Comparison of ENCODE assay signal across 24 cellular contexts in the genomic region with DNA sequence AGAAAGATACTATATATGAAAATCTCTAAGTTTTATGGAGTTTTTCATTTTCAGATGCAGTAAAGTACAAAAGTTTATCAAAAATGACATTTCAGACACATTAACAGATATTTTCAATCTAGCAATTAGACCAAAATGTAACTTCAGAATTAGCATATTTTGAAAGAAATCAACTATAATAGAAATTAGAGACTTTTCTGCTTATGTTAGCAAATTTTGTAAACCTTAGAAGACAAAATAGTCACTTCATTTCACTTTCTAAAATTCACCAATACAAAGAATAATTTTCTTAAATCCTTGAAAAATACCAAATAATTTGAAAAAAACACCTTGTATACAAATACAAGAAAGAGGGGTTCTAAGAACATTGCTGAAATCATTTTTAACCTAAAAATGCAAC.
DNase-seq lines count a peak whose midpoint lies in the region; ATAC-seq, FAIRE-seq and TF ChIP-seq lines count a peak whose summit lies in the region.
"Had no signal": no experiment of that assay in that cellular context is flagged by ENCODE, and none has a peak within 500 bp of the region (broad histone marks: within the 10 kb centered on the region; RNA-seq: fewer than 3 reads in every experiment).

No MANE protein-coding gene starts in this region.

- CTCF ChIA-PET in HepG2 (lab: Yijun Ruan, JAX; ENCODE audit: low intra/inter-chr PET ratio, low total read pairs) (no interaction called here), K562 (lab: Yijun Ruan, JAX; ENCODE audit: low intra/inter-chr PET ratio) (no interaction called here)

- no peaks in the 10 kb centered on the region for H3K36me3 ChIP-seq in HepG2 (replicated peaks in 1 of 2; ENCODE audit: control insufficient read depth in 1 of 2, insufficient read depth in 2 of 2, low read length in 2 of 2)
- H3K36me3 ChIP-seq in right lobe of liver: no peaks in the 10 kb centered on the region
- H3K36me3 ChIP-seq in K562 (ENCODE audit: control insufficient read depth, insufficient read depth, low read length): no peaks in the 10 kb centered on the region
- no peaks in the 10 kb centered on the region for H3K36me3 ChIP-seq in MM.1S (replicated peaks; ENCODE audit: insufficient read depth, low read length)
- H3K36me3 ChIP-seq: BE2C, BLaER1 had no signal

- TF ChIP-seq EP300 in HepG2 (IDR thresholded peaks at IDR 0.05; ENCODE audit: low read depth in 2 of 2, low read length in 2 of 2): no peak
- TF ChIP-seq EP300 in HepG2 (CRISPR knock-in tag; IDR thresholded peaks at IDR 0.05; ENCODE audit: borderline replicate concordance): no peak
- no peak for TF ChIP-seq EP300 in K562 (IDR thresholded peaks at IDR 0.05; ENCODE audit: low read length)

- no peaks in the 10 kb centered on the region for H4K20me1 ChIP-seq in HepG2 (ENCODE audit: insufficient read depth, low read length)
- H4K20me1 ChIP-seq in K562 (replicated peaks; ENCODE audit: control insufficient read depth, insufficient read depth, low read length): no peaks in the 10 kb centered on the region
- H4K20me1 ChIP-seq in MM.1S (ENCODE audit: insufficient read depth, low read length): no peaks in the 10 kb centered on the region
- H4K20me1 ChIP-seq: BLaER1 had no signal

- in situ Hi-C loops in HepG2 (cut with HindIII; ENCODE audit: extremely low pct_ligation_motif_present, low pct_unique_long_range_greater_than_20kb) (no loop called here), K562 (cut with MboI) (no loop called here)

- H3K9me3 ChIP-seq in HepG2 (ENCODE audit: low read length): no peaks in the 10 kb centered on the region
- no peaks in the 10 kb centered on the region for H3K9me3 ChIP-seq in right lobe of liver
- no peaks in the 10 kb centered on the region for H3K9me3 ChIP-seq in K562 (replicated peaks; ENCODE audit: control insufficient read depth, insufficient read depth, low read depth, low read length)
- H3K9me3 ChIP-seq in MM.1S (replicated peaks; ENCODE audit: insufficient read depth, low read length): no peaks in the 10 kb centered on the region
- H3K9me3 ChIP-seq: BE2C, BLaER1 had no signal

- no peak overlapping the region for H3K27ac ChIP-seq in HepG2 (ENCODE audit: extremely low read length, insufficient read depth, low read length)
- H3K27ac ChIP-seq in right lobe of liver: no peak overlapping the region
- no peak overlapping the region for H3K27ac ChIP-seq in K562 (ENCODE audit: extremely low read depth, low read depth, low read length)
- H3K27ac ChIP-seq in MM.1S (ENCODE audit: low read length): no peak overlapping the region
- H3K27ac ChIP-seq: 22Rv1, BLaER1 had no signal

- H3K4me2 ChIP-seq in HepG2 (ENCODE audit: low read depth, low read length) (no peak overlapping the region), K562 (ENCODE audit: insufficient read depth, low read length) (no peak overlapping the region), MM.1S (ENCODE audit: low read depth, low read length) (no peak overlapping the region)
- H3K4me2 ChIP-seq: BLaER1 had no signal

- H3K4me3 ChIP-seq in HepG2 (replicated peaks in 1 of 3; ENCODE audit: insufficient read depth in 1 of 3, low read depth in 2 of 3, low read length in 3 of 3) (no peak overlapping the region), right lobe of liver (no peak overlapping the region), K562 (no peak overlapping the region), MM.1S (ENCODE audit: low read length) (no peak overlapping the region)
- H3K4me3 ChIP-seq: BLaER1, GM12878 had no signal

- no peaks in the 10 kb centered on the region for H3K9me2 ChIP-seq in MM.1S (replicated peaks; ENCODE audit: insufficient read depth, low read length)

- H2AFZ ChIP-seq in HepG2 (ENCODE audit: low read length) (no peak overlapping the region), K562 (ENCODE audit: low read depth, low read length) (no peak overlapping the region), MM.1S (ENCODE audit: low read length) (no peak overlapping the region)

- no peaks in the 10 kb centered on the region for H3K9me1 ChIP-seq in K562 (ENCODE audit: control insufficient read depth, insufficient read depth, low read length)

- DNase-seq in HepG2 (ENCODE audit: low spot score) (no peak), right lobe of liver (no peak), K562 (ENCODE audit: extremely low read depth in 1 of 4, low spot score in 3 of 4) (no peak), MM.1S (no peak)
- DNase-seq: ACHN; BE2C; C1 segment of cervical spinal cord; CD4-positive, alpha-beta memory T cell; CD4-positive, CD25-positive, alpha-beta regulatory T cell; CD8-positive, alpha-beta memory T cell; COR-L47; DMS 273 treated with DMSO at 0.1 percent for 48 hours; DMS153; DMS53; DMS79; DND-41; EL; GDM1 had no signal

- no peaks in the 10 kb centered on the region for H3K4me1 ChIP-seq in HepG2 (ENCODE audit: insufficient read depth, low read length)
- no peaks in the 10 kb centered on the region for H3K4me1 ChIP-seq in right lobe of liver
- no peaks in the 10 kb centered on the region for H3K4me1 ChIP-seq in K562 (replicated peaks in 1 of 2; ENCODE audit: control insufficient read depth in 2 of 2, insufficient read depth in 2 of 2, low read length in 2 of 2)
- no peaks in the 10 kb centered on the region for H3K4me1 ChIP-seq in MM.1S (ENCODE audit: low read length)
- H3K4me1 ChIP-seq: BE2C, BLaER1 had no signal

- no peak for TF ChIP-seq POLR2A in HepG2 (IDR thresholded peaks at IDR 0.05; ENCODE audit: insufficient read depth in 1 of 2, low read depth in 2 of 2, low read length in 2 of 2)
- no peak for TF ChIP-seq POLR2A in right lobe of liver (IDR thresholded peaks at IDR 0.05)
- TF ChIP-seq POLR2A in K562 (conservative IDR thresholded peaks at IDR 0.05): no peak

- TF ChIP-seq RAD21 in HepG2 (CRISPR knock-in tag; IDR thresholded peaks at IDR 0.05) (no peak), K562 (CRISPR knock-in tag; conservative IDR thresholded peaks at IDR 0.05 in 1 of 2, IDR thresholded peaks at IDR 0.05 in 1 of 2) (no peak)

- H3K79me2 ChIP-seq in HepG2 (ENCODE audit: insufficient read depth, low read length) (no peaks in the 10 kb centered on the region), K562 (ENCODE audit: control insufficient read depth, insufficient read depth, low read length) (no peaks in the 10 kb centered on the region), MM.1S (ENCODE audit: low read length) (no peaks in the 10 kb centered on the region)

- ATAC-seq in HepG2: no peak
- no peak for ATAC-seq in right lobe of liver
- no peak for ATAC-seq in K562
- no peak for ATAC-seq in HG02588 (IDR thresholded peaks at IDR 0.05; ENCODE audit: unreplicated experiment)
- ATAC-seq: GM12878 had no signal

- FAIRE-seq in HepG2 (lab: Jason Lieb, UNC) (no peak), K562 (lab: Jason Lieb, UNC) (no peak)
- FAIRE-seq: GM12878, GM12892, GM18507 had no signal

- intact Hi-C loops in HepG2 (cut with micrococcal nuclease; ENCODE audit: unreplicated experiment) (no loop called here), right lobe of liver (cut with DNase I) (no loop called here), K562 (cut with micrococcal nuclease) (no loop called here)

- no TSS peak for BruUV-seq in HepG2 (replicated peaks; lab: Mats Ljungman, UMichigan)
- no TSS peak for BruUV-seq in K562 (replicated peaks; lab: Mats Ljungman, UMichigan)

- POLR2A ChIA-PET in HepG2 (lab: Yijun Ruan, JAX) (no interaction called here), K562 (lab: Yijun Ruan, JAX) (no interaction called here)

- H3F3A ChIP-seq in MM.1S (ENCODE audit: insufficient read depth, low read length): no peaks in the 10 kb centered on the region

- H3K9ac ChIP-seq in HepG2 (ENCODE audit: insufficient read depth, low read depth, low read length) (no peak overlapping the region), K562 (ENCODE audit: insufficient read depth in 1 of 2, low read depth in 2 of 2, low read length in 2 of 2) (no peak overlapping the region), MM.1S (ENCODE audit: low read length) (no peak overlapping the region)
- H3K9ac ChIP-seq: BLaER1 had no signal

- TF ChIP-seq CTCF in HepG2 (CRISPR knock-in tag; IDR thresholded peaks at IDR 0.05) (no peak), right lobe of liver (IDR thresholded peaks at IDR 0.05) (no peak), K562 (IDR thresholded peaks at IDR 0.05 in 2 of 3, conservative IDR thresholded peaks at IDR 0.05 in 1 of 3; ENCODE audit: insufficient read depth in 2 of 3, low read depth in 1 of 3, low read length in 3 of 3) (no peak), MM.1S (IDR thresholded peaks at IDR 0.05; ENCODE audit: low read length) (no peak)

- no peaks in the 10 kb centered on the region for H3K27me3 ChIP-seq in HepG2 (ENCODE audit: control insufficient read depth in 1 of 2, insufficient read depth in 2 of 2, low read length in 2 of 2)
- H3K27me3 ChIP-seq in right lobe of liver: no peaks in the 10 kb centered on the region
- H3K27me3 ChIP-seq in K562 (ENCODE audit: control insufficient read depth in 2 of 2, insufficient read depth in 2 of 2, low read length in 2 of 2): no peaks in the 10 kb centered on the region
- no peaks in the 10 kb centered on the region for H3K27me3 ChIP-seq in MM.1S (replicated peaks; ENCODE audit: insufficient read depth, low read length)
- H3K27me3 ChIP-seq: BE2C, BLaER1 had no signal

TF ChIP-seq in HepG2, 621 proteins besides CTCF, POLR2A, EP300 and RAD21 (continues in another document):
- TF ChIP-seq, protein P1, sequence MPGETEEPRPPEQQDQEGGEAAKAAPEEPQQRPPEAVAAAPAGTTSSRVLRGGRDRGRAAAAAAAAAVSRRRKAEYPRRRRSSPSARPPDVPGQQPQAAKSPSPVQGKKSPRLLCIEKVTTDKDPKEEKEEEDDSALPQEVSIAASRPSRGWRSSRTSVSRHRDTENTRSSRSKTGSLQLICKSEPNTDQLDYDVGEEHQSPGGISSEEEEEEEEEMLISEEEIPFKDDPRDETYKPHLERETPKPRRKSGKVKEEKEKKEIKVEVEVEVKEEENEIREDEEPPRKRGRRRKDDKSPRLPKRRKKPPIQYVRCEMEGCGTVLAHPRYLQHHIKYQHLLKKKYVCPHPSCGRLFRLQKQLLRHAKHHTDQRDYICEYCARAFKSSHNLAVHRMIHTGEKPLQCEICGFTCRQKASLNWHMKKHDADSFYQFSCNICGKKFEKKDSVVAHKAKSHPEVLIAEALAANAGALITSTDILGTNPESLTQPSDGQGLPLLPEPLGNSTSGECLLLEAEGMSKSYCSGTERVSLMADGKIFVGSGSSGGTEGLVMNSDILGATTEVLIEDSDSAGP (CRISPR knock-in tag; IDR thresholded peaks at IDR 0.05; ENCODE audit: borderline replicate concordance): no peak

TF ChIP-seq in K562, 482 proteins besides CTCF, POLR2A, EP300 and RAD21 (continues in another document):
- TF ChIP-seq C11orf30 (IDR thresholded peaks at IDR 0.05; ENCODE audit: low read depth): peak; percentile 23; the same call in 1 of the 2 replicates
- no peak for TF ChIP-seq NCOA1 (IDR thresholded peaks at IDR 0.05; ENCODE audit: low read depth)
- TF ChIP-seq MAFK (IDR thresholded peaks at IDR 0.05; ENCODE audit: low read length): peak; percentile 63
- peak; percentile 68 for TF ChIP-seq ZNF316 (IDR thresholded peaks at IDR 0.05)

Comparison
In these comparisons a context has a peak if more than half of its experiments do, and no peak if none do; other contexts are left out.
1. Of the 241 proteins assayed by ChIP-seq in both HepG2 and K562: peak only in HepG2: none; only in K562: none; in both: MAFF and MAFK; in neither: 239.